In genomic region chr7:68984331-68984730, GRCh38 we compare ENCODE assay signal across 1 cellular context.
TF ChIP-seq lines count a peak whose summit lies in the region.

No MANE protein-coding gene starts in this region.

TF ChIP-seq in H1, 55 proteins besides CTCF, POLR2A, EP300 and RAD21 (continued from another document):
- TF ChIP-seq ATF2 (IDR thresholded peaks at IDR 0.05; ENCODE audit: low read length), result no peak
- no peak for TF ChIP-seq HDAC2 (IDR thresholded peaks at IDR 0.05; ENCODE audit: borderline replicate concordance in 1 of 2, low read depth in 2 of 2, low read length in 2 of 2)
TF ChIP-seq in H1: peak in this region for 0.
